ENCODE assay signal across 21 cellular contexts in the genomic region with DNA sequence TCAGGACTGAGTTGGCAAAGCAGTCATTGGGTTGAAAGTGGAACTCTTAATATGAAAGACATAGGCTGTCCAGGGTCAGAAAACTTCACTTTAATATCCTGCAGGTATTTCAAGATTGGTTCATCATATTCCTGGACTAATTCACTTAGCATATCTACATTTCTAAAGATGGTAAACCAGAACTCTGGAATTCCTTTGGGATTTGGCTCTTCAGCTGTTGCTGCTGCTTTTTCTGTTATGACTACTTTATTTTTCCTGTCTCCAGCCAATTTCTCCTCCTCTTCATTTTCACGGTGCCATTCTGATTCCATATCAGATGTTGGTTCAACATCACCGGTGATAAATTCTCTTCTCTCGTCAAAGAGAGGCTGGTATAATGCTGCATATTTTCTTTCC.
"Had no signal": no experiment of that assay in that cellular context is flagged by ENCODE, and none has a peak within 500 bp of the region (broad histone marks: within the 10 kb centered on the region; RNA-seq: fewer than 3 reads in every experiment).

No MANE protein-coding gene starts in this region.

- H3K4me1 ChIP-seq: prostate gland had no signal

- H3K27ac ChIP-seq: esophagus squamous epithelium, prostate gland, right atrium auricular region, thoracic aorta, tibial nerve had no signal

- DNase-seq: dermis blood vessel endothelial cell; effector memory CD8-positive, alpha-beta T cell; erythroblast; esophagus squamous epithelium; head of caudate nucleus; kidney; naive B cell; stimulated activated CD4-positive, alpha-beta T cell treated with anti-CD3 and anti-CD28 coated beads, Interleukin-4, amount 100 ng/mL, for 4 hours had no signal

- H3K27me3 Mint-ChIP-seq: effector memory CD8-positive, alpha-beta T cell; memory B cell; naive B cell; natural killer cell treated with Interleukin-12 subunit alpha and Interleukin-12 subunit beta and Interleukin-15 and Interleukin-18, amount 100 ng/mL, for 72 hours; stimulated activated memory B cell treated with anti-CD40 and anti-IgM and Interleukin-4, amounts not matched to agents 10 μg/mL and 1 μg/mL and 100 μg/mL, for 72 hours; stimulated activated naive CD8-positive, alpha-beta T cell treated with anti-CD3 and anti-CD28 coated beads, Interleukin-15, Interleukin-2, amounts not matched to agents 100 ng/mL and 50 ng/mL, for 24 hours had no signal

- H3K4me1 Mint-ChIP-seq: naive B cell, neural crest cell had no signal

- H3K27me3 ChIP-seq: esophagus squamous epithelium, right atrium auricular region, tibial nerve, upper lobe of left lung had no signal

- H3K9me3 Mint-ChIP-seq: effector memory CD8-positive, alpha-beta T cell; naive B cell; natural killer cell treated with Interleukin-12 subunit alpha and Interleukin-12 subunit beta and Interleukin-15 and Interleukin-18, amount 100 ng/mL, for 72 hours had no signal

- ATAC-seq: effector memory CD8-positive, alpha-beta T cell; left lobe of liver; natural killer cell treated with Interleukin-12 subunit alpha and Interleukin-12 subunit beta and Interleukin-15 and Interleukin-18, amount 100 ng/mL, for 72 hours; sciatic nerve; stimulated activated memory B cell treated with anti-CD40 and anti-IgM and Interleukin-4, amounts not matched to agents 10 μg/mL and 1 μg/mL and 100 μg/mL, for 72 hours had no signal

- H3K4me3 Mint-ChIP-seq: effector memory CD8-positive, alpha-beta T cell; memory B cell; naive B cell; natural killer cell treated with Interleukin-12 subunit alpha and Interleukin-12 subunit beta and Interleukin-15 and Interleukin-18, amount 100 ng/mL, for 72 hours; neural crest cell; stimulated activated memory B cell treated with anti-CD40 and anti-IgM and Interleukin-4, amounts not matched to agents 10 μg/mL and 1 μg/mL and 100 μg/mL, for 72 hours; stimulated activated naive CD8-positive, alpha-beta T cell treated with anti-CD3 and anti-CD28 coated beads, Interleukin-15, Interleukin-2, amounts not matched to agents 100 ng/mL and 50 ng/mL, for 24 hours had no signal

- H3K9me3 ChIP-seq: esophagus squamous epithelium, prostate gland, right atrium auricular region, thoracic aorta, tibial nerve, upper lobe of left lung had no signal

- H3K27ac Mint-ChIP-seq: memory B cell; naive B cell; stimulated activated memory B cell treated with anti-CD40 and anti-IgM and Interleukin-4, amounts not matched to agents 10 μg/mL and 1 μg/mL and 100 μg/mL, for 72 hours; stimulated activated naive CD8-positive, alpha-beta T cell treated with anti-CD3 and anti-CD28 coated beads, Interleukin-15, Interleukin-2, amounts not matched to agents 100 ng/mL and 50 ng/mL, for 24 hours had no signal

- H3K4me3 ChIP-seq: esophagus squamous epithelium, lung, prostate gland, right atrium auricular region, thoracic aorta, tibial nerve, upper lobe of left lung had no signal

- H3K36me3 ChIP-seq: prostate gland had no signal
